In the genomic region with DNA sequence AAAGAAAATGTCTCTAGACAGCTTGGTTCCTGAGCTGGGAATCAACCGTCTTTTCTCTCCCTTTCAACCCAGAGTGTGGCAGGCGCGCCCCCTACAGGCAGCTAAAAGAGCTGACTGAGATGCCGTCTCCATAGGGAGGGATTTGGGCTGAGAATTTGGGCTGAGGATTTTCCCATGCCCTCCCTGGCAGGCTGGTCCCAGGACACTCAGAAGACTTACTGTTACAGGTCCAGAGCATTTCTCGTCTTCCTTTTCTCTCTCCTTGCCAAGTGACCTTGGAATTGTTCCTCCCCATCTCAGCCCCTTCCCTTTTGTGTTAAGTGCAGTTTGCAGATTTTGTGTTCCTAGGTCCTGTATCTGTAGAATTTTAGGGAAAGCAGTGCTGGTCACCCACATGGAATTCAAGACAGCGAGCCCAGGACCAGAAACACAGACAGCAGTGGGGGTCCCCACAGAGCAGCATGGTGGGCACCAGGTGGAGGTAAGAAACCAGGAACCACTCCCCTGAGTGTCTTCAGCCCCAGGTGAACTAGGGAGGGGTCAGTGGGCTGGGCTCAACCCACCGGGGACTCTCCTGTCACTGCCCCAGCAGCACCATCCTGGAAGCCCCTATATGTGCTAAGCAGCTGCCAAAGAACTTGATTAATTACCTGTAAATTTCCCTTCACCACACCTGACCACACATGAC, we compare ENCODE assay signal across 9 cellular contexts. TPM values are rescaled to one million over a fixed set of nuclear protein-coding genes. Genes with fewer than 3 reads are reported as not detected.
DNase-seq lines count a peak whose midpoint lies in the region; ATAC-seq, FAIRE-seq and TF ChIP-seq lines count a peak whose summit lies in the region.
"Had no signal": no experiment of that assay in that cellular context is flagged by ENCODE, and none has a peak within 500 bp of the region (broad histone marks: within the 10 kb centered on the region; RNA-seq: fewer than 3 reads in every experiment).

No MANE protein-coding gene starts in this region.

- H3K27me3 ChIP-seq in endothelial cell of umbilical vein (ENCODE audit: control insufficient read depth in 2 of 2, insufficient read depth in 2 of 2, low read length in 2 of 2), result no peaks in the 10 kb centered on the region
- peaks cover 0 to 40% (median 0%) of the 10 kb centered on the region in 3 donors for H3K27me3 ChIP-seq in stomach

- DNase-seq in activated CD4-positive, CD25-positive, alpha-beta regulatory T cell (lab: John Stamatoyannopoulos, UW), result peak; percentile 43 to 57 (median 48)
- DNase-seq in NCI-H2227 treated with DMSO at 0.1 percent for 48 hours (lab: John Stamatoyannopoulos, UW) (peak; percentile 5), endothelial cell of umbilical vein (ENCODE audit: low read depth, low spot score) (peak; percentile 40), natural killer cell (peak; percentile 74), stomach (peak; percentile 53)
- DNase-seq in activated CD8-positive, alpha-beta memory T cell treated with anti-CD3 and anti-CD28 coated beads for 1 hour (ENCODE audit: extremely low read depth in 1 of 2, low read depth in 1 of 2), result peak; percentile 49 to 73

- intact Hi-C loops in endothelial cell of umbilical vein (cut with micrococcal nuclease), result loop anchor here (1.0 kb wide), 1 partner anchor 29 kb away; no protein-coding TSS in a partner anchor
- intact Hi-C loops in natural killer cell (cut with micrococcal nuclease), result loop anchor here (1.0 kb wide), 2 partner anchors 75 to 124 kb away; no protein-coding TSS in a partner anchor
- intact Hi-C loops in stomach (cut with DNase I; ENCODE audit: low total_unique reads), result no loop called here

- H3K9ac ChIP-seq in endothelial cell of umbilical vein (replicated peaks; ENCODE audit: extremely low read depth, insufficient read depth, low read length), result no peak overlapping the region

- POLR2A ChIA-PET in endothelial cell of umbilical vein (lab: Charles Lee), result no interaction called here

- H3K4me1 Mint-ChIP-seq in natural killer cell, result peaks cover 22 to 31% of the 10 kb centered on the region in 2 donors

- no peak overlapping the region for H3K4me3 Mint-ChIP-seq in natural killer cell

- no peak overlapping the region for H3K4me2 ChIP-seq in endothelial cell of umbilical vein (ENCODE audit: insufficient read depth, low read length)

- no peaks in the 10 kb centered on the region for H3K9me3 ChIP-seq in endothelial cell of umbilical vein (replicated peaks; ENCODE audit: control insufficient read depth, insufficient read depth, low read length)
- H3K9me3 ChIP-seq in stomach, result peaks cover 0 to 15% (median 11%) of the 10 kb centered on the region in 4 donors

- H3K27ac ChIP-seq in endothelial cell of umbilical vein (ENCODE audit: insufficient read depth, low read depth, low read length) (no peak overlapping the region), stomach (no peak overlapping the region)

- dilution Hi-C loops in endothelial cell of umbilical vein (cut with MboI; ENCODE audit: extremely low pct_ligation_motif_present, low sequenced_read_pairs), result no loop called here

- peak; percentile 74 for FAIRE-seq in endothelial cell of umbilical vein (lab: Jason Lieb, UNC)
- FAIRE-seq: GM12878 had no signal

- no peaks in the 10 kb centered on the region for H4K20me1 ChIP-seq in endothelial cell of umbilical vein (replicated peaks; ENCODE audit: control insufficient read depth, extremely low read depth, insufficient read depth, low read length)

- H3K36me3 ChIP-seq in endothelial cell of umbilical vein (ENCODE audit: control insufficient read depth in 2 of 2, extremely low read depth in 1 of 2, insufficient read depth in 2 of 2, low read length in 2 of 2) (no peaks in the 10 kb centered on the region), stomach (no peaks in the 10 kb centered on the region)

- H3K79me2 ChIP-seq in endothelial cell of umbilical vein (ENCODE audit: control insufficient read depth, insufficient read depth, low read length), result no peaks in the 10 kb centered on the region

- no peaks in the 10 kb centered on the region for H3K4me1 ChIP-seq in endothelial cell of umbilical vein (ENCODE audit: control insufficient read depth, extremely low read depth, insufficient read depth, low read length)
- no peaks in the 10 kb centered on the region for H3K4me1 ChIP-seq in stomach

- WGBS in stomach, 5 donors, result 13 to 22% (median 18%) methylated on average over 7 of the region's 7 CpGs

- H3K4me3 ChIP-seq in endothelial cell of umbilical vein (replicated peaks in 1 of 3; ENCODE audit: insufficient read depth in 1 of 3, low read depth in 1 of 3, low read length in 3 of 3), result no peak overlapping the region
- H3K4me3 ChIP-seq in stomach, result no peak overlapping the region
- H3K4me3 ChIP-seq: GM12878 had no signal

- TF ChIP-seq EP300 in stomach (IDR thresholded peaks at IDR 0.05), result no peak

- no peak overlapping the region for H2AFZ ChIP-seq in endothelial cell of umbilical vein (ENCODE audit: low read depth, low read length)

- no peaks in the 10 kb centered on the region for H3K27me3 Mint-ChIP-seq in natural killer cell (ENCODE audit: low read depth in 2 of 2)

- ATAC-seq in activated CD4-positive, CD25-positive, alpha-beta regulatory T cell treated with anti-CD3 and anti-CD28 coated beads, Interleukin-2, amount 50 U/mL, for 24 hours, result no peak
- ATAC-seq in natural killer cell (peak; percentile 60 to 78 (median 74)), HG02798 (IDR thresholded peaks at IDR 0.05; ENCODE audit: poor library complexity, unreplicated experiment) (no peak)
- ATAC-seq: GM12878 had no signal

- H3K9me3 Mint-ChIP-seq in natural killer cell, result peaks cover 2 to 8% of the 10 kb centered on the region in 2 donors

- no peak overlapping the region for H3K27ac Mint-ChIP-seq in natural killer cell

- TF ChIP-seq CTCF in endothelial cell of umbilical vein (IDR thresholded peaks at IDR 0.05; ENCODE audit: extremely low read depth in 1 of 2, insufficient read depth in 1 of 2, low read depth in 1 of 2, low read length in 2 of 2) (peak; percentile 65 to 85), natural killer cell (IDR thresholded peaks at IDR 0.05) (peak; percentile 77), stomach (IDR thresholded peaks at IDR 0.05) (peak in 5 of 7 experiments; percentile 30 to 55 (median 48))

- TF ChIP-seq POLR2A in endothelial cell of umbilical vein (IDR thresholded peaks at IDR 0.05; ENCODE audit: low read depth, low read length), result no peak
- no peak for TF ChIP-seq POLR2A in stomach (IDR thresholded peaks at IDR 0.05)

- no TSS peak for BruUV-seq in endothelial cell of umbilical vein (replicated peaks; lab: Mats Ljungman, UMichigan)

- CTCF ChIA-PET in endothelial cell of umbilical vein (lab: Charles Lee), result interaction anchor here (0.6 to 1.6 kb wide), 33 partner anchors 12 to 455 kb away, joined by 3 to 37 read pairs (median 4); no protein-coding TSS in a partner anchor

- H3K9me1 ChIP-seq in endothelial cell of umbilical vein (replicated peaks; ENCODE audit: control insufficient read depth, extremely low read depth, insufficient read depth, low read length), result no peaks in the 10 kb centered on the region

- peaks cover 6% of the 10 kb centered on the region for H3K36me3 Mint-ChIP-seq in natural killer cell

TF ChIP-seq in endothelial cell of umbilical vein, 7 proteins besides CTCF, POLR2A, EP300 and RAD21:
- TF ChIP-seq, protein P1, sequence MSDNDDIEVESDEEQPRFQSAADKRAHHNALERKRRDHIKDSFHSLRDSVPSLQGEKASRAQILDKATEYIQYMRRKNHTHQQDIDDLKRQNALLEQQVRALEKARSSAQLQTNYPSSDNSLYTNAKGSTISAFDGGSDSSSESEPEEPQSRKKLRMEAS (IDR thresholded peaks at IDR 0.05; ENCODE audit: insufficient read depth, insufficient read length), result no peak
- TF ChIP-seq GATA2 (IDR thresholded peaks at IDR 0.05; ENCODE audit: insufficient read depth, insufficient read length, low read depth, low read length) (no peak), FOS (IDR thresholded peaks at IDR 0.05; ENCODE audit: borderline replicate concordance, insufficient read depth, low read length) (no peak), JUN (IDR thresholded peaks at IDR 0.05; ENCODE audit: borderline replicate concordance, insufficient read depth, insufficient read length, low read depth) (no peak), MYC (IDR thresholded peaks at IDR 0.05; ENCODE audit: low read depth, low read length) (no peak)

RNA-seq across cellular contexts. Expression of a gene that starts 9.9 kb away (rescaled TPM):
- total RNA-seq in endothelial cell of umbilical vein (not detected in 2 replicates), natural killer cell (100 to 1,000 TPM in 1 of 3 donors, under 1 TPM in 2; 0.38 to 124 (median 0.93) TPM), stomach (10 to 100 TPM in 2 of 5 donors, 1 to 10 TPM in 1, not detected in 2; 2.0 to 53.1 (median 12.3) TPM)
- polyA plus RNA-seq in endothelial cell of umbilical vein (not detected in 2 replicates), stomach (10 to 100 TPM; 19.7 to 22.6 (median 19.8) TPM)
- polyA plus RNA-seq in endothelial cell of umbilical vein (2011; cell fraction: cytosol; rRNA removed), result not detected in 2 replicates
- polyA plus RNA-seq in endothelial cell of umbilical vein (2011; cell fraction: nucleus; rRNA removed), result not detected in 2 replicates
- polyA plus RNA-seq in endothelial cell of umbilical vein (2012), result not detected in 2 replicates
- polyA minus RNA-seq in endothelial cell of umbilical vein, result not detected in 2 replicates
- not detected for polyA minus RNA-seq in endothelial cell of umbilical vein (2011; cell fraction: cytosol; rRNA and poly(A)+ RNA removed)
- polyA minus RNA-seq in endothelial cell of umbilical vein (2011; cell fraction: nucleus; rRNA and poly(A)+ RNA removed), result not detected in 2 replicates
- total RNA-seq: GM12878 had no signal
- polyA plus RNA-seq: GM12878 had no signal

Comparison
In these comparisons a context has a peak if more than half of its experiments do, and no peak if none do; other contexts are left out.
1. DNase-seq: peak in every context shown above with its lines; median percentile 74 in natural killer cell; 61 in activated CD8-positive, alpha-beta memory T cell treated with anti-CD3 and anti-CD28 coated beads for 1 hour; 53 in stomach; 48 in activated CD4-positive, CD25-positive, alpha-beta regulatory T cell; 40 in endothelial cell of umbilical vein; 5 in NCI-H2227 treated with DMSO at 0.1 percent for 48 hours.
2. ATAC-seq: peak in natural killer cell (3 of 3); none in activated CD4-positive, CD25-positive, alpha-beta regulatory T cell treated with anti-CD3 and anti-CD28 coated beads, Interleukin-2, amount 50 U/mL, for 24 hours (0 of 2) and HG02798 (single experiment).
3. Peak in every context shown above with its lines, with median percentiles within 50 percentile points of each other: CTCF ChIP-seq.